ENCODE assay signal across 1 cellular context in the genomic region with DNA sequence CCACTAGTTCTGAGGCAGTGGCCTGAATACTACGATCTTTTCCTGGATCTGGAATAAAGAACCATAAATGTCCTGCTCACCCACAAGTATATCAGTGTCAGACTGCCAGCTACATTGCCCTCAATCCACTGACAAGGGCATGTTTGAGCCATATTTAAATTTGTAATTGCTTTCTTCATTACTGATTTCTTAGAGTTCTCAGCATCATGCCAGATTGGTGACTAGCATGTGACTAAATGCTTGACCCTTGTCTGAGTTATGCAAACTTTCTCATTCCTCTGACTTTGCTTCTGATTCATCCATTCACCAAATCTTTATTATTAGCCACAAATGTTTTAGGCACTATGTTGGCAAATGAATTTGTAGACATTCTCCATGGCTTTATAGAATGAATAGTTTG.
TF ChIP-seq lines count a peak whose summit lies in the region.

No MANE protein-coding gene starts in this region.

TF ChIP-seq in WTC11, 78 proteins besides CTCF, POLR2A, EP300 and RAD21 (continued from another document):
- no peak for TF ChIP-seq AFF4 (CRISPR knock-in tag; IDR thresholded peaks at IDR 0.05; ENCODE audit: borderline replicate concordance)
- TF ChIP-seq ZNF121 (CRISPR knock-in tag; IDR thresholded peaks at IDR 0.05) = no peak
- no peak for TF ChIP-seq ZNF281 (CRISPR knock-in tag; IDR thresholded peaks at IDR 0.05)
- TF ChIP-seq, protein P1, sequence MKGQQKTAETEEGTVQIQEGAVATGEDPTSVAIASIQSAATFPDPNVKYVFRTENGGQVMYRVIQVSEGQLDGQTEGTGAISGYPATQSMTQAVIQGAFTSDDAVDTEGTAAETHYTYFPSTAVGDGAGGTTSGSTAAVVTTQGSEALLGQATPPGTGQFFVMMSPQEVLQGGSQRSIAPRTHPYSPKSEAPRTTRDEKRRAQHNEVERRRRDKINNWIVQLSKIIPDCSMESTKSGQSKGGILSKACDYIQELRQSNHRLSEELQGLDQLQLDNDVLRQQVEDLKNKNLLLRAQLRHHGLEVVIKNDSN (CRISPR knock-in tag; IDR thresholded peaks at IDR 0.05) = no peak
- no peak for TF ChIP-seq IRF2 (CRISPR knock-in tag; IDR thresholded peaks at IDR 0.05; ENCODE audit: borderline replicate concordance, low read depth)
